30 cellular contexts compared by ENCODE assay signal in the genomic region with DNA sequence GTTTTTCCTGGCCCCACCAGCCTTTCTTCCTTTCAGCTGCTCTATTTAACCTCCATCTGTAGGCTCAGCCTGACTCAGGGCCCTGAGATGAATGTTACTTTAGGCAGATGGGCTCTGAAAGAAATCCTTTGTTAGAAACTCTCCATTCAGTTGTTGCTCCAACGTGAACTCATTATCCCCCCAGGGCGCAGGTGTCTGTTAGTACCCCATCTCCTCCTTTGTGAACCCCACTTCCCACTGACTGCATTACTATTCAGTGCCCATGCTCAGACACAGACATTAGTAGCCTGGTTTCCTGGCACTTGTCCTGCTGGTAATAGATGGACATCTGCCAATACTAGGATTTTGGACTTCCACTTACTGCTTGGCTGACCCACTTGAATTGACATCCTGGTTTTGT.
A peak's percentile ranks its signal among the peaks of the same experiment; 100 is the strongest.
DNase-seq lines count a peak whose midpoint lies in the region; ATAC-seq and TF ChIP-seq lines count a peak whose summit lies in the region.
"Had no signal": no experiment of that assay in that cellular context is flagged by ENCODE, and none has a peak within 500 bp of the region (broad histone marks: within the 10 kb centered on the region; RNA-seq: fewer than 3 reads in every experiment).

No MANE protein-coding gene starts in this region.

- peaks cover 10% of the 10 kb centered on the region; the same call in 2 of the 3 replicates for H3K4me1 Mint-ChIP-seq in GM23338
- H3K4me1 Mint-ChIP-seq in neural progenitor cell: peaks cover 9% of the 10 kb centered on the region
- H3K4me1 Mint-ChIP-seq: activated CD4-positive, alpha-beta T cell treated with anti-CD3 and anti-CD28 coated beads, Interleukin-2, amount 10 ng/mL, durations not matched to agents 24 days and 14 days; activated CD8-positive, alpha-beta memory T cell treated with anti-CD3 and anti-CD28 coated beads, Interleukin-2, amount 10 ng/mL, durations not matched to agents 7 days and 5 days; CD4-positive, alpha-beta memory T cell; stimulated activated naive CD8-positive, alpha-beta T cell treated with anti-CD3 and anti-CD28 coated beads, Interleukin-15, amount 100 ng/mL, for 72 hours had no signal

- ATAC-seq in GM23338 (peak; percentile 61), HG03025 (IDR thresholded peaks at IDR 0.05; ENCODE audit: low FRiP score, unreplicated experiment) (no peak)
- ATAC-seq: activated CD8-positive, alpha-beta memory T cell treated with anti-CD3 and anti-CD28 coated beads, Interleukin-2, amount 10 ng/mL, durations not matched to agents 7 days and 5 days; activated T-cell treated with anti-CD3 and anti-CD28 coated beads, Interleukin-2, amount 50 U/mL, for 72 hours; natural killer cell treated with Interleukin-12 subunit alpha and Interleukin-12 subunit beta and Interleukin-15 and Interleukin-18, amount 100 ng/mL, for 72 hours; stimulated activated naive CD8-positive, alpha-beta T cell treated with anti-CD3 and anti-CD28 coated beads, Interleukin-15, amount 100 ng/mL, for 72 hours had no signal

- no peaks in the 10 kb centered on the region for H4K20me1 ChIP-seq in GM23338 (replicated peaks; ENCODE audit: insufficient read depth)
- H4K20me1 ChIP-seq in neural progenitor cell (ENCODE audit: low read depth): no peaks in the 10 kb centered on the region

- H3K9me2 ChIP-seq in GM23338 (ENCODE audit: insufficient read depth): no peaks in the 10 kb centered on the region

- H3K36me3 ChIP-seq in GM23338 (ENCODE audit: insufficient read depth): no peaks in the 10 kb centered on the region
- H3K36me3 ChIP-seq in neural progenitor cell: no peaks in the 10 kb centered on the region
- no peaks in the 10 kb centered on the region for H3K36me3 ChIP-seq in tibial artery
- H3K36me3 ChIP-seq: adrenal gland, brain microvascular endothelial cell, left ventricle myocardium inferior, MG63, sigmoid colon had no signal

- no peaks in the 10 kb centered on the region for H3K27me3 Mint-ChIP-seq in GM23338 (ENCODE audit: insufficient read depth, low read depth, poor library complexity)
- H3K27me3 Mint-ChIP-seq in neural progenitor cell (ENCODE audit: insufficient read depth, low read depth): peaks cover 2% of the 10 kb centered on the region
- H3K27me3 Mint-ChIP-seq: activated CD4-positive, alpha-beta T cell treated with anti-CD3 and anti-CD28 coated beads, Interleukin-2, amount 10 ng/mL, durations not matched to agents 24 days and 14 days; activated CD8-positive, alpha-beta memory T cell treated with anti-CD3 and anti-CD28 coated beads, Interleukin-2, amount 10 ng/mL, durations not matched to agents 7 days and 5 days; CD4-positive, alpha-beta memory T cell; natural killer cell treated with Interleukin-12 subunit alpha and Interleukin-12 subunit beta and Interleukin-15 and Interleukin-18, amount 100 ng/mL, for 72 hours; stimulated activated naive CD8-positive, alpha-beta T cell treated with anti-CD3 and anti-CD28 coated beads, Interleukin-15, amount 100 ng/mL, for 72 hours; type B pancreatic cell had no signal

- H3K27ac ChIP-seq in GM23338 (ENCODE audit: low read depth): no peak overlapping the region
- H3K27ac ChIP-seq in neural progenitor cell: peak overlapping the region; percentile 55
- H3K27ac ChIP-seq in tibial artery: no peak overlapping the region
- H3K27ac ChIP-seq: adrenal gland, brain microvascular endothelial cell, left ventricle myocardium inferior, RWPE1, sigmoid colon, VCaP had no signal

- H3K4me3 ChIP-seq in GM23338: no peak overlapping the region
- no peak overlapping the region for H3K4me3 ChIP-seq in neural progenitor cell
- no peak overlapping the region for H3K4me3 ChIP-seq in tibial artery
- H3K4me3 ChIP-seq: adrenal gland, left ventricle myocardium inferior, MG63, sigmoid colon had no signal

- DNase-seq in GM23338 (ENCODE audit: low spot score): peak; percentile 35
- DNase-seq in NCI-H1930 (lab: John Stamatoyannopoulos, UW): peak; percentile 15 to 17
- peak; percentile 32 for DNase-seq in cerebellum (ENCODE audit: low spot score)
- peak; percentile 74 for DNase-seq in neural progenitor cell (ENCODE audit: low spot score)
- no peak for DNase-seq in HT-29 (ENCODE audit: low spot score)
- no peak for DNase-seq in NCI-H2029 (lab: John Stamatoyannopoulos, UW)
- no peak for DNase-seq in tibial artery
- DNase-seq: activated CD4-positive, alpha-beta T cell treated with anti-CD3 and anti-CD28 coated beads, Interleukin-2, amount 10 ng/mL, durations not matched to agents 24 days and 14 days; activated CD8-positive, alpha-beta memory T cell treated with anti-CD3 and anti-CD28 coated beads, Interleukin-2, amount 10 ng/mL, durations not matched to agents 7 days and 5 days; activated naive CD4-positive, alpha-beta T cell treated with Interleukin-2 at 50 U/mL for 16 hours; activated T-cell treated with anti-CD3 and anti-CD28 coated beads, Interleukin-2, amount 50 U/mL, for 72 hours; adrenal gland; brain microvascular endothelial cell; CD4-positive, alpha-beta memory T cell; effector memory CD4-positive, alpha-beta T cell; foreskin fibroblast; GOT3; KBM-7; left ventricle myocardium inferior; MG63; NCI-H187; NCI-H526; sigmoid colon; stimulated activated CD4-positive, alpha-beta T cell treated with anti-CD3 and anti-CD28 coated beads, Interleukin-15, amount 100 ng/mL, for 24 hours; stimulated activated naive CD8-positive, alpha-beta T cell treated with anti-CD3 and anti-CD28 coated beads, Interleukin-15, amount 100 ng/mL, for 72 hours had no signal

- no peaks in the 10 kb centered on the region for H3K27me3 ChIP-seq in GM23338 (ENCODE audit: insufficient read depth)
- no peaks in the 10 kb centered on the region for H3K27me3 ChIP-seq in neural progenitor cell
- H3K27me3 ChIP-seq in tibial artery: no peaks in the 10 kb centered on the region
- H3K27me3 ChIP-seq: adrenal gland, brain microvascular endothelial cell, MG63, sigmoid colon had no signal

- H3F3A ChIP-seq in GM23338 (replicated peaks; ENCODE audit: low read depth): no peaks in the 10 kb centered on the region
- H3F3A ChIP-seq in neural progenitor cell (ENCODE audit: low read depth): peaks cover 10% of the 10 kb centered on the region

- H3K36me3 Mint-ChIP-seq in GM23338 (ENCODE audit: low read depth) (no peaks in the 10 kb centered on the region), neural progenitor cell (no peaks in the 10 kb centered on the region)
- H3K36me3 Mint-ChIP-seq: activated CD8-positive, alpha-beta memory T cell treated with anti-CD3 and anti-CD28 coated beads, Interleukin-2, amount 10 ng/mL, durations not matched to agents 7 days and 5 days; CD4-positive, alpha-beta memory T cell; natural killer cell treated with Interleukin-12 subunit alpha and Interleukin-12 subunit beta and Interleukin-15 and Interleukin-18, amount 100 ng/mL, for 72 hours; type B pancreatic cell had no signal

- no peaks in the 10 kb centered on the region for H3K9me3 ChIP-seq in neural progenitor cell (ENCODE audit: low read depth)
- H3K9me3 ChIP-seq in tibial artery: no peaks in the 10 kb centered on the region
- H3K9me3 ChIP-seq: adrenal gland, left ventricle myocardium inferior, MG63, sigmoid colon had no signal

- no peak overlapping the region for H2AFZ ChIP-seq in GM23338
- H2AFZ ChIP-seq in neural progenitor cell (replicated peaks): no peak overlapping the region

- peaks cover 6% of the 10 kb centered on the region; the same call in 2 of the 3 replicates for H3K9me3 Mint-ChIP-seq in GM23338
- no peaks in the 10 kb centered on the region for H3K9me3 Mint-ChIP-seq in neural progenitor cell
- H3K9me3 Mint-ChIP-seq: activated CD4-positive, alpha-beta T cell treated with anti-CD3 and anti-CD28 coated beads, Interleukin-2, amount 10 ng/mL, durations not matched to agents 24 days and 14 days; natural killer cell treated with Interleukin-12 subunit alpha and Interleukin-12 subunit beta and Interleukin-15 and Interleukin-18, amount 100 ng/mL, for 72 hours; type B pancreatic cell had no signal

- H3K4me2 ChIP-seq in GM23338 (no peak overlapping the region), neural progenitor cell (peak overlapping the region; percentile 33)

- H3K27ac Mint-ChIP-seq in GM23338: no peak overlapping the region; the same call in 1 of the 2 replicates
- H3K27ac Mint-ChIP-seq in neural progenitor cell: peak overlapping the region; percentile 21
- H3K27ac Mint-ChIP-seq: activated CD4-positive, alpha-beta T cell treated with anti-CD3 and anti-CD28 coated beads, Interleukin-2, amount 10 ng/mL, durations not matched to agents 24 days and 14 days; activated CD8-positive, alpha-beta memory T cell treated with anti-CD3 and anti-CD28 coated beads, Interleukin-2, amount 10 ng/mL, durations not matched to agents 7 days and 5 days; activated T-cell treated with anti-CD3 and anti-CD28 coated beads, Interleukin-2, amount 50 U/mL, for 72 hours; CD4-positive, alpha-beta memory T cell; natural killer cell treated with Interleukin-12 subunit alpha and Interleukin-12 subunit beta and Interleukin-15 and Interleukin-18, amount 100 ng/mL, for 72 hours; stimulated activated naive CD8-positive, alpha-beta T cell treated with anti-CD3 and anti-CD28 coated beads, Interleukin-15, amount 100 ng/mL, for 72 hours; type B pancreatic cell had no signal

- intact Hi-C loops in tibial artery (cut with DNase I; ENCODE audit: low total_unique reads): no loop called here

- no peaks in the 10 kb centered on the region for H3K79me2 ChIP-seq in GM23338 (replicated peaks; ENCODE audit: insufficient read depth)
- H3K79me2 ChIP-seq in neural progenitor cell (ENCODE audit: low read depth): no peaks in the 10 kb centered on the region

- H3K4me1 ChIP-seq in GM23338 (ENCODE audit: insufficient read depth) (peaks cover 14% of the 10 kb centered on the region; the same call in 1 of the 2 replicates), neural progenitor cell (peaks cover 17% of the 10 kb centered on the region), tibial artery (no peaks in the 10 kb centered on the region)
- H3K4me1 ChIP-seq: adrenal gland, left ventricle myocardium inferior, sigmoid colon had no signal

- no peak overlapping the region for H3K9ac ChIP-seq in neural progenitor cell

- no peak for TF ChIP-seq CTCF in GM23338 (conservative IDR thresholded peaks at IDR 0.05; ENCODE audit: low read depth in 2 of 2)
- TF ChIP-seq CTCF in neural progenitor cell (IDR thresholded peaks at IDR 0.05): no peak
- TF ChIP-seq CTCF in tibial artery (IDR thresholded peaks at IDR 0.05): no peak

- H3K4me3 Mint-ChIP-seq in GM23338 (no peak overlapping the region), neural progenitor cell (no peak overlapping the region)
- H3K4me3 Mint-ChIP-seq: activated CD4-positive, alpha-beta T cell treated with anti-CD3 and anti-CD28 coated beads, Interleukin-2, amount 10 ng/mL, durations not matched to agents 24 days and 14 days; activated CD8-positive, alpha-beta memory T cell treated with anti-CD3 and anti-CD28 coated beads, Interleukin-2, amount 10 ng/mL, durations not matched to agents 7 days and 5 days; activated T-cell treated with anti-CD3 and anti-CD28 coated beads, Interleukin-2, amount 50 U/mL, for 72 hours; CD4-positive, alpha-beta memory T cell; natural killer cell treated with Interleukin-12 subunit alpha and Interleukin-12 subunit beta and Interleukin-15 and Interleukin-18, amount 100 ng/mL, for 72 hours; stimulated activated naive CD8-positive, alpha-beta T cell treated with anti-CD3 and anti-CD28 coated beads, Interleukin-15, amount 100 ng/mL, for 72 hours; type B pancreatic cell had no signal

TF ChIP-seq in GM23338, 12 proteins besides CTCF, POLR2A, EP300 and RAD21 (continues in another document):
- no peak for TF ChIP-seq JUNB (IDR thresholded peaks at IDR 0.05; ENCODE audit: unreplicated experiment)

Comparison
In these comparisons a context has a peak if more than half of its experiments do, and no peak if none do; other contexts are left out.
1. DNase-seq: peak in GM23338 (single experiment), NCI-H1930 (2 of 2), cerebellum (single experiment) and neural progenitor cell (single experiment); none in HT-29 (single experiment), NCI-H2029 (single experiment) and tibial artery (0 of 2).